8 cellular contexts compared by ENCODE assay signal in the genomic region with DNA sequence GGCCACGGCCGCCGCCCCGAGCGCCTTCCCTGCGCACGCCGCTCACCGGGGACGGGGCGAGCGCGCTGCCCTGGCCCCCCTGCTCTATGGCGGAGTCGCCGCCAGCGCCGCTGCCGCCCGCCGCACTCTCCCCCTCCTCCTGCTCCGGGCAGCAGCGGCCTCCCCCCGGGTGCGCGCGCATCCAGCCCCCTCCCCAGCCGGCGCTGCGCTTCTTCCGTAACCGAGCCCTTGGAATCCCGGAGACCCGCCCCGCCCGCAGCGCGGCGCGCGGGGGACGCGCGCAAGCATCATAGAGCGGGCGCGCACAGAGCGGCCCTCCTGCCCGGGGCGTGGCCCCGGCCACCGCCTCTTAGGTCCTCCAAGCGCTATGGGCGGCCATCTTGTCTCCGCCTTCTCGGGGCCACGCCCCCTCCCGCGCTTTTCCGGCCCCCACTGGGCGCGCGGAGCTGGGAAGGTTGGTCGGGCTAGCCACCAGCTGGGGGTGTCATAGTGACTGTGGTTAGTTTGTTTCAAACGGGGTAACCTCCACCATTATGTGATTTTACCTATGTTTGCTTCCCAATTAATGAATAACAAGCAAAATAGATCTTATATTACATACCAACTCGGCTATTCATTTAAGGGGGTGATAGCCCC. TPM values are rescaled to one million over a fixed set of nuclear protein-coding genes. Genes with fewer than 3 reads are reported as not detected.
A peak's percentile ranks its signal among the peaks of the same experiment; 100 is the strongest.
DNase-seq lines count a peak whose midpoint lies in the region; ATAC-seq, FAIRE-seq and TF ChIP-seq lines count a peak whose summit lies in the region.

A gene with protein sequence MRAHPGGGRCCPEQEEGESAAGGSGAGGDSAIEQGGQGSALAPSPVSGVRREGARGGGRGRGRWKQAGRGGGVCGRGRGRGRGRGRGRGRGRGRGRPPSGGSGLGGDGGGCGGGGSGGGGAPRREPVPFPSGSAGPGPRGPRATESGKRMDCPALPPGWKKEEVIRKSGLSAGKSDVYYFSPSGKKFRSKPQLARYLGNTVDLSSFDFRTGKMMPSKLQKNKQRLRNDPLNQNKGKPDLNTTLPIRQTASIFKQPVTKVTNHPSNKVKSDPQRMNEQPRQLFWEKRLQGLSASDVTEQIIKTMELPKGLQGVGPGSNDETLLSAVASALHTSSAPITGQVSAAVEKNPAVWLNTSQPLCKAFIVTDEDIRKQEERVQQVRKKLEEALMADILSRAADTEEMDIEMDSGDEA (minus strand): TSS at position 291 of the 636 bp plus-strand sequence. CDS start 110 bp downstream, at position 181.

- H3K9me1 ChIP-seq in keratinocyte (ENCODE audit: control insufficient read depth, extremely low read depth, insufficient read depth, low read length): no peaks in the 10 kb centered on the region

- peaks cover 16% of the 10 kb centered on the region for H4K20me1 ChIP-seq in keratinocyte (ENCODE audit: control insufficient read depth, extremely low read depth, insufficient read depth, low read length)

- ATAC-seq in GM19035 (IDR thresholded peaks at IDR 0.05; ENCODE audit: unreplicated experiment) (peak; percentile 91), HG03354 (IDR thresholded peaks at IDR 0.05; ENCODE audit: poor library complexity, severe bottlenecking, unreplicated experiment) (peak; percentile 91)

- peak within 1 kb of the TSS; percentile 64 for H2AFZ ChIP-seq in keratinocyte (ENCODE audit: control insufficient read depth, low read length)

- H3K4me2 ChIP-seq in keratinocyte (ENCODE audit: control insufficient read depth, extremely low read depth, insufficient read depth, low read depth, low read length): peak within 1 kb of the TSS; percentile 92

- peak; percentile 96 for DNase-seq in AG20443 (ENCODE audit: low spot score)
- DNase-seq in NCI-H446 treated with DMSO at 0.1 percent for 48 hours (lab: John Stamatoyannopoulos, UW): peak; percentile 90
- DNase-seq in activated CD4-positive, CD25-positive, alpha-beta regulatory T cell treated with anti-CD3 and anti-CD28 coated beads, Interleukin-2, amount 50 U/mL, for 72 hours: peak; percentile 93
- peak; percentile 52 to 60 for DNase-seq in cerebellar nuclear complex (lab: John Stamatoyannopoulos, UW)
- peak; percentile 60 for DNase-seq in keratinocyte (ENCODE audit: low read depth, low spot score)
- peak; percentile 84 to 92 for DNase-seq in stimulated activated CD4-positive, alpha-beta T cell treated with anti-CD3 and anti-CD28 coated beads, Interleukin-15, amount 100 ng/mL, for 1 hour (ENCODE audit: low read depth in 1 of 2, low spot score in 1 of 2)

- H3K9me3 ChIP-seq in keratinocyte (ENCODE audit: control insufficient read depth, low read depth, low read length): no peaks in the 10 kb centered on the region

- H3K27me3 ChIP-seq in keratinocyte (ENCODE audit: control insufficient read depth, extremely low read depth, insufficient read depth, low read length): no peaks in the 10 kb centered on the region

- dilution Hi-C loops in keratinocyte (cut with MboI; ENCODE audit: extremely low pct_ligation_motif_present, low sequenced_read_pairs): no loop called here

- TF ChIP-seq CTCF in keratinocyte (optimal IDR thresholded peaks at IDR 0.05 in 1 of 3, IDR thresholded peaks at IDR 0.05 in 1 of 3, conservative IDR thresholded peaks at IDR 0.05 in 1 of 3; ENCODE audit: extremely low read depth in 1 of 3, insufficient read depth in 2 of 3, low read length in 3 of 3): peak in 2 of 3 experiments; percentile 16 to 50

- peak within 1 kb of the TSS; percentile 96 for H3K27ac ChIP-seq in keratinocyte (ENCODE audit: control insufficient read depth, insufficient read depth, low read length)

- H3K9ac ChIP-seq in keratinocyte (ENCODE audit: control insufficient read depth, extremely low read depth, insufficient read depth, low read length): peak within 1 kb of the TSS; percentile 85

- H3K36me3 ChIP-seq in keratinocyte (ENCODE audit: control insufficient read depth in 2 of 2, extremely low read depth in 1 of 2, insufficient read depth in 2 of 2, low read length in 2 of 2): no peaks in the 10 kb centered on the region

- peaks cover 44% of the 10 kb centered on the region for H3K79me2 ChIP-seq in keratinocyte (ENCODE audit: control insufficient read depth, insufficient read depth, low read length)

- peak; percentile 79 for FAIRE-seq in keratinocyte (lab: Jason Lieb, UNC)

- H3K4me3 ChIP-seq in keratinocyte (ENCODE audit: control insufficient read depth in 2 of 3, extremely low read depth in 1 of 3, insufficient read depth in 2 of 3, low read depth in 1 of 3, low read length in 3 of 3): peak within 1 kb of the TSS; percentile 71 to 84 (median 78)

- peaks cover 27% of the 10 kb centered on the region for H3K4me1 ChIP-seq in keratinocyte (ENCODE audit: control insufficient read depth, extremely low read depth, insufficient read depth, low read length)

RNA-seq across cellular contexts. Expression of the gene that starts here (rescaled TPM):
- polyA plus RNA-seq in keratinocyte: 45.4 to 212 TPM (median 80.1 TPM) in 3 replicates
- polyA plus RNA-seq in keratinocyte (2011; ENCODE audit: low read depth): 220 TPM
- polyA plus RNA-seq in keratinocyte (2011; cell fraction: cytosol; rRNA removed): 46.4 and 76.9 TPM in 2 replicates
- 42.6 and 55.9 TPM in 2 replicates for polyA plus RNA-seq in keratinocyte (2011; cell fraction: nucleus; rRNA removed)
- 37.7 and 50.0 TPM in 2 replicates for polyA plus RNA-seq in keratinocyte (2012; ENCODE audit: low replicate concordance)
- polyA minus RNA-seq in keratinocyte: 18.3 to 65.2 TPM (median 48.8 TPM) in 3 replicates
- 155 TPM for polyA minus RNA-seq in keratinocyte (2011; cell fraction: cytosol; rRNA and poly(A)+ RNA removed)
- polyA minus RNA-seq in keratinocyte (2011; cell fraction: nucleus; rRNA and poly(A)+ RNA removed): 16.7 and 22.9 TPM in 2 replicates

Comparison
In these comparisons a context has a peak if more than half of its experiments do, and no peak if none do; other contexts are left out.
1. Peak in every context shown above with its lines: DNase-seq, ATAC-seq, H3K4me3 ChIP-seq and H3K27ac ChIP-seq.